11 cellular contexts compared by ENCODE assay signal in genomic region chr2:237791977-237792727, GRCh38. TPM values are rescaled to one million over a fixed set of nuclear protein-coding genes. Genes with fewer than 3 reads are reported as not detected.
DNase-seq lines count a peak whose midpoint lies in the region; ATAC-seq, FAIRE-seq and TF ChIP-seq lines count a peak whose summit lies in the region.
"Had no signal": no experiment of that assay in that cellular context is flagged by ENCODE, and none has a peak within 500 bp of the region (broad histone marks: within the 10 kb centered on the region; RNA-seq: fewer than 3 reads in every experiment).

No MANE protein-coding gene starts in this region.

- H3K9ac ChIP-seq in mammary epithelial cell (ENCODE audit: insufficient read depth, low read length) = no peak overlapping the region

- no peaks in the 10 kb centered on the region for H4K20me1 ChIP-seq in mammary epithelial cell (ENCODE audit: insufficient read depth, low read length)

- no peaks in the 10 kb centered on the region for H3K4me1 ChIP-seq in mammary epithelial cell (ENCODE audit: insufficient read depth, low read length)

- H3K27ac ChIP-seq in mammary epithelial cell (ENCODE audit: insufficient read depth, low read depth, low read length) = no peak overlapping the region

- ATAC-seq in left colon = peak; percentile 18
- ATAC-seq: naive thymus-derived CD8-positive, alpha-beta T cell had no signal

- BruUV-seq in mammary epithelial cell (replicated peaks; lab: Mats Ljungman, UMichigan) = no TSS peak

- no peak overlapping the region for H3K4me2 ChIP-seq in mammary epithelial cell (ENCODE audit: insufficient read depth, low read depth, low read length)

- in situ Hi-C loops in mammary epithelial cell (cut with MboI; ENCODE audit: low sequenced_read_pairs in 2 of 2) = no loop called here

- WGBS in mammary epithelial cell (ENCODE audit: low coverage, missing lambda C conversion rate) = 74% methylated on average over 6 of the region's 6 CpGs

- H3K27me3 ChIP-seq in mammary epithelial cell (ENCODE audit: insufficient read depth, low read length) = no peaks in the 10 kb centered on the region

- DNase-seq in CD1c-positive myeloid dendritic cell (ENCODE audit: extremely low spot score) (peak; percentile 11), HTR-8/SVneo (ENCODE audit: insufficient read length, low spot score) (peak; percentile 10), mammary epithelial cell (peak; percentile 29), left colon (no peak), NCI-H187 (lab: John Stamatoyannopoulos, UW) (no peak), SKM-1 (lab: John Stamatoyannopoulos, UW; ENCODE audit: unreplicated experiment) (no peak), COLO829 (ENCODE audit: low spot score) (no peak)
- DNase-seq in activated CD4-positive, CD25-positive, alpha-beta regulatory T cell treated with anti-CD3 and anti-CD28 coated beads, Interleukin-2, amount 50 U/mL, for 72 hours = no peak
- DNase-seq: activated T-cell treated with anti-CD3 and anti-CD28 coated beads, Interleukin-2, amount 50 U/mL, for 72 hours; naive thymus-derived CD8-positive, alpha-beta T cell; NK-92 treated with Interleukin-12 subunit alpha and Interleukin-12 subunit beta, amount 100 ng/mL, for 24 hours had no signal

- peaks cover 1% of the 10 kb centered on the region for H3K9me3 ChIP-seq in mammary epithelial cell (replicated peaks; ENCODE audit: insufficient read depth, low read length)

- intact Hi-C loops in mammary epithelial cell (cut with micrococcal nuclease) = no loop called here
- intact Hi-C loops in left colon (cut with DNase I, micrococcal nuclease) = no loop called here

- dilution Hi-C loops in mammary epithelial cell (cut with HindIII; ENCODE audit: low sequenced_read_pairs) = no loop called here

- FAIRE-seq in HTR-8/SVneo (lab: Jason Lieb, UNC) = no peak

- H3K36me3 ChIP-seq in mammary epithelial cell (ENCODE audit: insufficient read depth, low read length) = no peaks in the 10 kb centered on the region

- CTCF ChIA-PET in mammary epithelial cell (lab: Charles Lee; ENCODE audit: low non-redundant PET) = no interaction called here

- H2AFZ ChIP-seq in mammary epithelial cell (ENCODE audit: low read depth, low read length) = no peak overlapping the region

- H3K79me2 ChIP-seq in mammary epithelial cell (ENCODE audit: insufficient read depth, low read length) = no peaks in the 10 kb centered on the region

- TF ChIP-seq CTCF in mammary epithelial cell (conservative IDR thresholded peaks at IDR 0.05 in 1 of 2, IDR thresholded peaks at IDR 0.05 in 1 of 2; ENCODE audit: extremely low read depth in 1 of 2, insufficient read depth in 1 of 2, low read depth in 1 of 2, low read length in 2 of 2) = peak; percentile 2 to 7

- no peak overlapping the region for H3K4me3 ChIP-seq in mammary epithelial cell (replicated peaks in 1 of 3; ENCODE audit: insufficient read depth in 1 of 3, low read depth in 2 of 3, low read length in 3 of 3)

RNA-seq across cellular contexts. Expression of gene RBM44, which starts 6.4 kb away (rescaled TPM):
- total RNA-seq in mammary epithelial cell (under 1 TPM; 0.14 to 0.17 TPM), left colon (under 1 TPM; 0.34 to 0.52 TPM)
- polyA plus RNA-seq in mammary epithelial cell = 0.02 TPM
- not detected for polyA minus RNA-seq in mammary epithelial cell

Comparison
In these comparisons a context has a peak if more than half of its experiments do, and no peak if none do; other contexts are left out.
1. DNase-seq: peak in CD1c-positive myeloid dendritic cell (single experiment), HTR-8/SVneo (single experiment) and mammary epithelial cell (single experiment); none in left colon (0 of 2), NCI-H187 (0 of 2), SKM-1 (single experiment), activated CD4-positive, CD25-positive, alpha-beta regulatory T cell treated with anti-CD3 and anti-CD28 coated beads, Interleukin-2, amount 50 U/mL, for 72 hours (single experiment) and COLO829 (single experiment).